Comparison of ENCODE assay signal across 8 cellular contexts in the genomic region with DNA sequence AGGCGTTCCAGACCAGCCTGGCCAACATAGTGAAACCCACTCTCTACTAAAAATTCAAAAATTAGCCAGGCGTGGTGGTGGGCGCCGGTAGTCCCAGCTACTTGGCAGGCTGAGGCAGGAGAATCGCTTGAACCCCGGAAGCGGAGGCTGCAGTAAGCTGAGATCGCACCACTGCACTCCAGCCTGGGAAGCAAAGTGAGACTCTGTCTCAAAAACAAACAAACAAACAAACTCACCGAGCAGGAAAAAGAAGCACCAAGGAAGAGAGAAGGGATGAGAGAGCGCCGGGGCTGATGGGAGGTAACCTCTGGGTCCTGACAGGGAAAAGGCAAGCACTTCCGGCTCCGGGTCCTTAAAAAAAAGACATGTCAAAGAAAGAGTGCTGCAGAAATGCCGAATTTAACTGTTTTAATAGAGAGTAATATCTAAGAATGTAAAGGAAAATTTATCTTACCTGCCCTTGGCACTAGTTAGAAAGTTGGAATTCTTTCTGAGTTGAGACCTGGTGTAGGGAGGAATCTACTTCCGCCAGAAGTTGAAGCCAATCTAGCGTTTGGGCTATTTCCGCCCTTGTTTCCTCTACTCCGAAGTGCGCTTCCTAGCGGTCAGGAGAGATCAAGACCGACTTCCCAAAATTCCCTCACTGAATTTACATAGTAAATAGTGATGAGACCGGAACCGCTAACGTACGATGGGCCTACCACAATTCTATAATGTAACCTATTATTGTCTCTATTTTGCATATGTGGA. TPM values are rescaled to one million over a fixed set of nuclear protein-coding genes. Genes with fewer than 3 reads are reported as not detected.
DNase-seq lines count a peak whose midpoint lies in the region; ATAC-seq and TF ChIP-seq lines count a peak whose summit lies in the region.

No MANE protein-coding gene starts in this region.

- peak; percentile 82 for ATAC-seq in CD4-positive, alpha-beta T cell (ENCODE audit: poor library complexity)
- ATAC-seq in GM19372 (IDR thresholded peaks at IDR 0.05; ENCODE audit: low read depth, unreplicated experiment) (peak; percentile 67), HG03521 (IDR thresholded peaks at IDR 0.05; ENCODE audit: unreplicated experiment) (peak; percentile 71), right lobe of liver (peak; percentile 84 to 90 (median 89))

- H3K36me3 ChIP-seq in duodenal mucosa (ENCODE audit: control insufficient read depth in 1 of 2, insufficient read depth in 2 of 2, low read length in 2 of 2) (peaks cover 2 to 10% of the 10 kb centered on the region in 2 donors), right lobe of liver (no peaks in the 10 kb centered on the region)

- H3K9ac ChIP-seq in duodenal mucosa (ENCODE audit: low read depth in 1 of 2, low read length in 2 of 2): peak overlapping the region; percentile 72 to 86

- H3K36me3 Mint-ChIP-seq in CD4-positive, alpha-beta T cell (ENCODE audit: low read depth): peaks cover 43% of the 10 kb centered on the region

- H3K9me3 Mint-ChIP-seq in CD4-positive, alpha-beta T cell: no peaks in the 10 kb centered on the region

- peaks cover 38% of the 10 kb centered on the region for H3K4me1 Mint-ChIP-seq in CD4-positive, alpha-beta T cell (ENCODE audit: low read depth)

- peak overlapping the region; percentile 91 for H3K4me3 Mint-ChIP-seq in CD4-positive, alpha-beta T cell

- peak; percentile 39 for TF ChIP-seq POLR2A in right lobe of liver (IDR thresholded peaks at IDR 0.05)

- no peaks in the 10 kb centered on the region for H3K27me3 Mint-ChIP-seq in CD4-positive, alpha-beta T cell

- H3K9me3 ChIP-seq in CD4-positive, alpha-beta T cell (ENCODE audit: control insufficient read depth, low read length): no peaks in the 10 kb centered on the region
- no peaks in the 10 kb centered on the region for H3K9me3 ChIP-seq in duodenal mucosa (ENCODE audit: control insufficient read depth in 1 of 2, low read length in 2 of 2)
- H3K9me3 ChIP-seq in right lobe of liver: no peaks in the 10 kb centered on the region

- H3K4me3 ChIP-seq in duodenal mucosa (ENCODE audit: low read depth in 1 of 2, low read length in 2 of 2) (peak overlapping the region; percentile 90 to 97), right lobe of liver (peak overlapping the region; percentile 79 to 96 (median 86))

- TF ChIP-seq CTCF in CD4-positive, alpha-beta T cell (IDR thresholded peaks at IDR 0.05): peak; percentile 97
- TF ChIP-seq CTCF in right lobe of liver (IDR thresholded peaks at IDR 0.05): peak; percentile 86 to 92 (median 88)

- peaks cover 12 to 23% of the 10 kb centered on the region in 2 donors for H3K4me1 ChIP-seq in duodenal mucosa (ENCODE audit: control insufficient read depth in 1 of 2, insufficient read depth in 2 of 2, low read length in 2 of 2)
- peaks cover 0 to 47% (median 2%) of the 10 kb centered on the region in 4 donors for H3K4me1 ChIP-seq in right lobe of liver

- H3K27ac Mint-ChIP-seq in CD4-positive, alpha-beta T cell: peak overlapping the region; percentile 94

- H3K27me3 ChIP-seq in CD4-positive, alpha-beta T cell (ENCODE audit: control insufficient read depth, insufficient read depth, low read length): no peaks in the 10 kb centered on the region
- H3K27me3 ChIP-seq in duodenal mucosa (ENCODE audit: control insufficient read depth in 1 of 2, insufficient read depth in 2 of 2, low read length in 2 of 2) (no peaks in the 10 kb centered on the region), right lobe of liver (no peaks in the 10 kb centered on the region)

- DNase-seq in CD4-positive, alpha-beta T cell: peak; percentile 49 to 80 (median 54)
- DNase-seq in NCI-H69 (lab: John Stamatoyannopoulos, UW) (peak; percentile 93), right lobe of liver (peak; percentile 77 to 87 (median 80))
- DNase-seq in activated CD4-positive, alpha-beta T cell treated with anti-CD3 and anti-CD28 coated beads, Interleukin-2, amount 50 U/mL, for 4 hours: peak; percentile 58 to 60
- DNase-seq in stimulated activated CD4-positive, alpha-beta T cell treated with anti-CD3 and anti-CD28 coated beads, Interleukin-4, amount 100 ng/mL, for 4 hours: peak; percentile 56 to 72

- intact Hi-C loops in CD4-positive, alpha-beta T cell (cut with DNase I, micrococcal nuclease): loop anchor here (2.0 to 5.0 kb wide), 5 partner anchors 29 to 122 kb away; a partner anchor contains a TSS
- intact Hi-C loops in right lobe of liver (cut with DNase I): no loop called here

- under 1% methylated on average over 23 of the region's 25 CpGs for WGBS in right lobe of liver (ENCODE audit: insufficient coverage, low coverage, low lambda C conversion rate, missing lambda C conversion rate)

- peak overlapping the region; percentile 68 for H3K27ac ChIP-seq in CD4-positive, alpha-beta T cell (ENCODE audit: low read depth, low read length)
- H3K27ac ChIP-seq in duodenal mucosa (ENCODE audit: low read depth, low read length) (peak overlapping the region; percentile 86), right lobe of liver (peak overlapping the region; percentile 89 to 96 (median 91))

- CTCF ChIA-PET in CD4-positive, alpha-beta T cell (lab: Charles Lee): interaction anchor here (0.6 to 1.7 kb wide), 5 partner anchors 29 to 436 kb away, joined by 3 to 10 read pairs (median 3); a partner anchor contains a TSS

- POLR2A ChIA-PET in CD4-positive, alpha-beta T cell (lab: Charles Lee): interaction anchor here (0.6 to 2.6 kb wide), 3 partner anchors 41 to 748 kb away, joined by 6 to 17 read pairs (median 16); a partner anchor contains a TSS

RNA-seq across cellular contexts. Expression of a gene that starts 29.1 kb away (rescaled TPM):
- total RNA-seq in CD4-positive, alpha-beta T cell: 1 to 10 TPM; 3.2 to 3.4 TPM
- 1 to 10 TPM in 5 of 6 experiments, under 1 TPM in 1; 0.26 to 4.7 (median 2.0) TPM for total RNA-seq in right lobe of liver

RNA-seq across cellular contexts. Expression of a gene that starts 40.4 kb away (rescaled TPM):
- total RNA-seq in CD4-positive, alpha-beta T cell: 10 to 100 TPM; 62.0 to 63.9 TPM
- 10 to 100 TPM; 16.9 to 26.1 (median 25.3) TPM for total RNA-seq in right lobe of liver

RNA-seq across cellular contexts. Expression of a gene that starts 40.7 kb away (rescaled TPM):
- total RNA-seq in CD4-positive, alpha-beta T cell: 10 to 100 TPM; 22.7 to 26.7 TPM
- 10 to 100 TPM in 4 of 6 experiments, 1 to 10 TPM in 2; 7.1 to 16.8 (median 11.5) TPM for total RNA-seq in right lobe of liver

Comparison
In these comparisons a context has a peak if more than half of its experiments do, and no peak if none do; other contexts are left out.
1. Peak in every context shown above with its lines: DNase-seq, ATAC-seq, H3K4me3 ChIP-seq and H3K27ac ChIP-seq.
2. intact Hi-C loops: an anchor here in CD4-positive, alpha-beta T cell (2.0 to 5.0 kb wide); none called in right lobe of liver.